In genomic region chr14:50040905-50041465, GRCh38 we compare ENCODE assay signal across 9 cellular contexts.
DNase-seq lines count a peak whose midpoint lies in the region; ATAC-seq and TF ChIP-seq lines count a peak whose summit lies in the region.
"Had no signal": no experiment of that assay in that cellular context is flagged by ENCODE, and none has a peak within 500 bp of the region (broad histone marks: within the 10 kb centered on the region; RNA-seq: fewer than 3 reads in every experiment).

No MANE protein-coding gene starts in this region.

- H3K27ac Mint-ChIP-seq in activated naive CD8-positive, alpha-beta T cell treated with anti-CD3 and anti-CD28 coated beads, Interleukin-2, amount 50 U/mL, for 24 hours: peak overlapping the region; percentile 98

- TF ChIP-seq CTCF in heart left ventricle (IDR thresholded peaks at IDR 0.05): no peak
- no peak for TF ChIP-seq CTCF in upper lobe of right lung (IDR thresholded peaks at IDR 0.05)

- ATAC-seq in heart left ventricle (no peak), left cardiac atrium (no peak), upper lobe of right lung (no peak), HG03442 (IDR thresholded peaks at IDR 0.05; ENCODE audit: unreplicated experiment) (no peak)
- ATAC-seq in activated naive CD8-positive, alpha-beta T cell treated with anti-CD3 and anti-CD28 coated beads, Interleukin-2, amount 50 U/mL, for 24 hours: no peak

- H3K9me3 ChIP-seq in heart left ventricle (peaks cover 0 to 5% (median 0%) of the 10 kb centered on the region in 12 donors), mesodermal cell (ENCODE audit: control insufficient read depth, low read length) (peaks cover 5% of the 10 kb centered on the region), upper lobe of right lung (no peaks in the 10 kb centered on the region)

- no peaks in the 10 kb centered on the region for H3K27me3 ChIP-seq in heart left ventricle
- no peaks in the 10 kb centered on the region for H3K27me3 ChIP-seq in upper lobe of right lung

- intact Hi-C loops in heart left ventricle (cut with DNase I) (loop anchor here in 2 of 10 donors (5.0 kb wide), 1 partner anchor 39 kb away; no protein-coding TSS in a partner anchor), left cardiac atrium (cut with DNase I) (loop anchor here in 1 of 2 donors (10.0 kb wide), 1 partner anchor 126 kb away; no protein-coding TSS in a partner anchor), upper lobe of right lung (cut with DNase I) (no loop called here)

- DNase-seq in heart left ventricle (no peak), left cardiac atrium (no peak), upper lobe of right lung (no peak), NCI-H2029 (lab: John Stamatoyannopoulos, UW) (no peak), retina (no peak)
- DNase-seq in activated naive CD8-positive, alpha-beta T cell treated with anti-CD3 and anti-CD28 coated beads, Interleukin-2, amount 50 U/mL, for 24 hours: no peak

- H3K4me3 Mint-ChIP-seq in activated naive CD8-positive, alpha-beta T cell treated with anti-CD3 and anti-CD28 coated beads, Interleukin-2, amount 50 U/mL, for 24 hours: peak overlapping the region; percentile 82

- H3K36me3 Mint-ChIP-seq in activated naive CD8-positive, alpha-beta T cell treated with anti-CD3 and anti-CD28 coated beads, Interleukin-2, amount 50 U/mL, for 24 hours (ENCODE audit: low read depth): peaks cover 45% of the 10 kb centered on the region

- H3K4me1 Mint-ChIP-seq in activated naive CD8-positive, alpha-beta T cell treated with anti-CD3 and anti-CD28 coated beads, Interleukin-2, amount 50 U/mL, for 24 hours: peaks cover 84% of the 10 kb centered on the region

- H3K36me3 ChIP-seq in heart left ventricle: no peaks in the 10 kb centered on the region
- no peaks in the 10 kb centered on the region for H3K36me3 ChIP-seq in mesodermal cell (ENCODE audit: control insufficient read depth, insufficient read depth, low read length)
- no peaks in the 10 kb centered on the region for H3K36me3 ChIP-seq in upper lobe of right lung

- H3K27ac ChIP-seq in heart left ventricle: peak overlapping the region in 10 of 12 donors; percentile 4 to 85 (median 49)
- H3K27ac ChIP-seq in mesodermal cell (ENCODE audit: low read depth, low read length, severe bottlenecking): peak overlapping the region; percentile 68
- H3K27ac ChIP-seq in upper lobe of right lung: peak overlapping the region; percentile 58
- H3K27ac ChIP-seq: VCaP had no signal

- 73 to 86% (median 75%) methylated on average over 6 of the region's 6 CpGs for WGBS in heart left ventricle, 4 donors
- WGBS in mesodermal cell (ENCODE audit: insufficient coverage in 2 of 2), 2 experiments: 90% methylated on average over 5 of the region's 6 CpGs

- H3K27me3 Mint-ChIP-seq in activated naive CD8-positive, alpha-beta T cell treated with anti-CD3 and anti-CD28 coated beads, Interleukin-2, amount 50 U/mL, for 24 hours: no peaks in the 10 kb centered on the region

- no peak for TF ChIP-seq POLR2A in heart left ventricle (IDR thresholded peaks at IDR 0.05)

- H3K4me3 ChIP-seq in heart left ventricle: peak overlapping the region in 1 of 12 donors; percentile 1
- no peak overlapping the region for H3K4me3 ChIP-seq in mesodermal cell (ENCODE audit: extremely low read depth, insufficient read depth, low read length, poor library complexity, severe bottlenecking)
- H3K4me3 ChIP-seq in upper lobe of right lung: no peak overlapping the region

- H3K4me1 ChIP-seq in heart left ventricle (peaks cover 0 to 73% (median 25%) of the 10 kb centered on the region in 12 donors), mesodermal cell (ENCODE audit: control insufficient read depth, insufficient read depth, low read length, poor library complexity, severe bottlenecking) (peaks cover 19% of the 10 kb centered on the region), upper lobe of right lung (peaks cover 34% of the 10 kb centered on the region)

- peaks cover 5% of the 10 kb centered on the region for H3K9me3 Mint-ChIP-seq in activated naive CD8-positive, alpha-beta T cell treated with anti-CD3 and anti-CD28 coated beads, Interleukin-2, amount 50 U/mL, for 24 hours
